In the genomic region with DNA sequence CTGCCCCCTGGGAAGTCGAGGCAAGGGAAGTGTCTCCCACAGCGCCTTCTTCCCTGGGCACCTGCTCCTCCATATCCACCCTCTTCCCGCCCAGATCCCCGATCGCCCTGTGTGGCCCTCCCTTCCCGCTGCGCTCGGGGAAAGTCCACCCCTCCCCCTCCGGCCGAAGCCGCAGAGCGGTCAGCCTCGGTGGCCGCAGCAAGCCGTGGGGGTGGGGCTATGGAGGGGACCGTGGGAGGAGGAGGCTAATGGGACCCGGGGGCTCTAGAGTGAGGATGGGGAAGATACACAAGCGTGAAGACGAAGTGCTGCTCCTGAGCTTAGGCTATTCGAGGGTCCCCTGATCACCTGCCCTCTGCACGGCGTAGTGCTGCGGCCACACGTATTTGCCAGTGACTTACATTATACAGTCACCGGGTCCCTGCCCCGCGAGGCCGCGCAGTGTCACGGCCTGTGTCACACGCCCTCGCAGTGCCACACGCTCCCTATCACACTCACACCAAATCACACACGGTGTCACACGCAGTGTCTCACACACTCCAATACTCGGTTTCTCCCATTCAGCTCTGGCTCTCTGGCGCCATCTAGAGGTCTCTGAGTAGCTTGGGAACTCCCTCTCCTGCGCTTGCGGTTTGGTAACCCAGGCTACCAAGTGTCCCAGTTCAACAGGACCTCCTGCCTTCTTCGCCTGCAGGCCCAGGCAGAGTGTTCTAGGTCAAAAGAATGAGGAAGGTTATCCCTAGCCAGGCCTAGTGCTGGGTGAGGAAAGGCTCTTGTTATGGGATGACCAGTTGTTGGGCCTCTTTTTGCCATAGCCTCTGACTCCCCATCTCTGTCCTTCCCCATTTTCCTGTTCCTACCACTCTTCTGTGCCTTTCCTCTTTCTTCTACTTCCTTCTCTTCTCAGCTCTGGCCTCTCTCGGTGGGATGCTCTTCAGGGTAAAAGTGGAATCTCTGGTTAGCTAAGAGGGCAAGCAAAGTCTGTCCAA, we compare ENCODE assay signal across 8 cellular contexts. TPM values are rescaled to one million over a fixed set of nuclear protein-coding genes. Genes with fewer than 3 reads are reported as not detected.
A peak's percentile ranks its signal among the peaks of the same experiment; 100 is the strongest.
DNase-seq lines count a peak whose midpoint lies in the region; ATAC-seq and TF ChIP-seq lines count a peak whose summit lies in the region.

No MANE protein-coding gene starts in this region.

- intact Hi-C loops in head of caudate nucleus (cut with DNase I) (loop anchor here (2.0 to 5.0 kb wide), 2 partner anchors 64 to 177 kb away; no protein-coding TSS in a partner anchor), testis (cut with DNase I; ENCODE audit: low total_unique reads) (loop anchor here (5.0 kb wide), 1 partner anchor 177 kb away; no protein-coding TSS in a partner anchor)

- no peaks in the 10 kb centered on the region for H3K79me2 ChIP-seq in osteoblast (ENCODE audit: insufficient read depth, low read length)

- H3K4me1 ChIP-seq in osteoblast (ENCODE audit: insufficient read depth, low read length): peaks cover 7% of the 10 kb centered on the region
- peaks cover 43% of the 10 kb centered on the region for H3K4me1 ChIP-seq in testis

- H3K27ac Mint-ChIP-seq in HFFc6: no peak overlapping the region
- peak overlapping the region; percentile 42 for H3K27ac Mint-ChIP-seq in activated naive CD8-positive, alpha-beta T cell

- H3K27me3 ChIP-seq in osteoblast (ENCODE audit: insufficient read depth, low read length) (peaks cover 92% of the 10 kb centered on the region), testis (no peaks in the 10 kb centered on the region)

- no peaks in the 10 kb centered on the region for H3K9me3 ChIP-seq in osteoblast (ENCODE audit: low read depth, low read length)
- H3K9me3 ChIP-seq in testis: no peaks in the 10 kb centered on the region

- peak; percentile 92 for ATAC-seq in SK-N-SH treated with all-trans-retinoic acid at 6 μM for 48 hours

- peaks cover 18% of the 10 kb centered on the region for H3K4me1 Mint-ChIP-seq in HFFc6 (ENCODE audit: low read depth)
- H3K4me1 Mint-ChIP-seq in activated naive CD8-positive, alpha-beta T cell (ENCODE audit: low read depth): peaks cover 26% of the 10 kb centered on the region

- H3K36me3 Mint-ChIP-seq in HFFc6 (ENCODE audit: low read depth): no peaks in the 10 kb centered on the region
- H3K36me3 Mint-ChIP-seq in activated naive CD8-positive, alpha-beta T cell: no peaks in the 10 kb centered on the region

- DNase-seq in GM04503 (ENCODE audit: low read depth): peak; percentile 48
- DNase-seq in HFFc6: peak; percentile 78
- DNase-seq in NAMALWA (ENCODE audit: low spot score): peak; percentile 96
- peak; percentile 86 to 99 (median 96) for DNase-seq in head of caudate nucleus
- DNase-seq in osteoblast (ENCODE audit: insufficient read length, low spot score, missing footprints): peak; percentile 98
- DNase-seq in testis: peak; percentile 91

- TF ChIP-seq CTCF in HFFc6 (IDR thresholded peaks at IDR 0.05) (peak; percentile 97), osteoblast (IDR thresholded peaks at IDR 0.05; ENCODE audit: extremely low read depth, low read depth, low read length) (peak; percentile 99), testis (IDR thresholded peaks at IDR 0.05) (peak; percentile 74 to 86 (median 76))

- H3K4me3 ChIP-seq in osteoblast (ENCODE audit: insufficient read depth, low read length) (peak overlapping the region; percentile 37), testis (peak overlapping the region; percentile 57 to 63)

- no peaks in the 10 kb centered on the region for H3K9me3 Mint-ChIP-seq in HFFc6
- H3K9me3 Mint-ChIP-seq in activated naive CD8-positive, alpha-beta T cell (ENCODE audit: low read depth): no peaks in the 10 kb centered on the region

- H3K4me2 ChIP-seq in osteoblast (ENCODE audit: insufficient read depth, low read length): peak overlapping the region; percentile 78

- no peaks in the 10 kb centered on the region for H3K36me3 ChIP-seq in osteoblast (ENCODE audit: insufficient read depth, low read length)
- H3K36me3 ChIP-seq in testis (ENCODE audit: low read depth, missing control alignments): no peaks in the 10 kb centered on the region

- H3K27me3 Mint-ChIP-seq in HFFc6 (ENCODE audit: insufficient read depth): peaks cover 50% of the 10 kb centered on the region
- H3K27me3 Mint-ChIP-seq in activated naive CD8-positive, alpha-beta T cell: peaks cover 46% of the 10 kb centered on the region

- H4K20me1 ChIP-seq in osteoblast (ENCODE audit: insufficient read depth, low read length): no peaks in the 10 kb centered on the region

- no peak for TF ChIP-seq POLR2A in testis (IDR thresholded peaks at IDR 0.05)

- no peak overlapping the region for H3K27ac ChIP-seq in osteoblast (ENCODE audit: low read depth, low read length)
- no peak overlapping the region for H3K27ac ChIP-seq in testis

- no peak overlapping the region for H2AFZ ChIP-seq in osteoblast (ENCODE audit: low read length)

- peak overlapping the region; percentile 75 for H3K4me3 Mint-ChIP-seq in HFFc6
- H3K4me3 Mint-ChIP-seq in activated naive CD8-positive, alpha-beta T cell: peak overlapping the region; percentile 81

- 1% methylated on average over 34 to 40 of the region's 41 CpGs for WGBS in testis, 2 donors

TF ChIP-seq in SK-N-SH treated with all-trans-retinoic acid at 6 μM for 48 hours, 23 proteins besides CTCF, POLR2A, EP300 and RAD21:
- no peak for TF ChIP-seq ARNTL (CRISPR knock-in tag; IDR thresholded peaks at IDR 0.05; ENCODE audit: borderline replicate concordance, low read depth)
- TF ChIP-seq ISL1 (CRISPR knock-in tag; IDR thresholded peaks at IDR 0.05): no peak
- no peak for TF ChIP-seq PPARA (CRISPR knock-in tag; IDR thresholded peaks at IDR 0.05; ENCODE audit: borderline replicate concordance)
- TF ChIP-seq, protein P1, sequence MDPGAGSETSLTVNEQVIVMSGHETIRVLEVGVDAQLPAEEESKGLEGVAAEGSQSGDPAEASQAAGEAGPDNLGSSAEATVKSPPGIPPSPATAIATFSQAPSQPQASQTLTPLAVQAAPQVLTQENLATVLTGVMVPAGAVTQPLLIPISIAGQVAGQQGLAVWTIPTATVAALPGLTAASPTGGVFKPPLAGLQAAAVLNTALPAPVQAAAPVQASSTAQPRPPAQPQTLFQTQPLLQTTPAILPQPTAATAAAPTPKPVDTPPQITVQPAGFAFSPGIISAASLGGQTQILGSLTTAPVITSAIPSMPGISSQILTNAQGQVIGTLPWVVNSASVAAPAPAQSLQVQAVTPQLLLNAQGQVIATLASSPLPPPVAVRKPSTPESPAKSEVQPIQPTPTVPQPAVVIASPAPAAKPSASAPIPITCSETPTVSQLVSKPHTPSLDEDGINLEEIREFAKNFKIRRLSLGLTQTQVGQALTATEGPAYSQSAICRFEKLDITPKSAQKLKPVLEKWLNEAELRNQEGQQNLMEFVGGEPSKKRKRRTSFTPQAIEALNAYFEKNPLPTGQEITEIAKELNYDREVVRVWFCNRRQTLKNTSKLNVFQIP (CRISPR knock-in tag; IDR thresholded peaks at IDR 0.05; ENCODE audit: borderline replicate concordance, low read depth): no peak

RNA-seq across cellular contexts. Expression of a gene that starts 0.9 kb away (rescaled TPM):
- under 1 TPM in 5 of 6 experiments, not detected in 1; 0.07 to 0.18 (median 0.07) TPM for total RNA-seq in HFFc6 (2021; fragmentation: NEBNext Ultra II Directional; extraction: Animal tissue kit (Norgen Biotek cat#: 25700))
- total RNA-seq in osteoblast (0.29 and 1.4 TPM in 2 replicates), testis (10 to 100 TPM in 1 of 2 donors, 1 to 10 TPM in 1; 9.6 to 10.6 TPM)
- 5.6 TPM for polyA plus RNA-seq in testis (ENCODE audit: insufficient read depth, low read depth, low replicate concordance)

RNA-seq across cellular contexts. Expression of a gene that starts 44.6 kb away (rescaled TPM):
- total RNA-seq in HFFc6 (2021; fragmentation: NEBNext Ultra II Directional; extraction: Animal tissue kit (Norgen Biotek cat#: 25700)): 10 to 100 TPM; 44.4 to 54.2 (median 46.7) TPM
- 50.1 and 52.1 TPM in 2 replicates for total RNA-seq in osteoblast
- total RNA-seq in testis: 10 to 100 TPM; 69.9 to 75.8 TPM
- 51.2 TPM for polyA plus RNA-seq in testis (ENCODE audit: insufficient read depth, low read depth, low replicate concordance)

Comparison
In these comparisons a context has a peak if more than half of its experiments do, and no peak if none do; other contexts are left out.
1. DNase-seq: peak in every context shown above with its lines; median percentile 98 in osteoblast; 96 in NAMALWA; 96 in head of caudate nucleus; 91 in testis; 78 in HFFc6; 48 in GM04503.